ENCODE assay signal across 23 cellular contexts in genomic region chr3:176097036-176097435, GRCh38.
A peak's percentile ranks its signal among the peaks of the same experiment; 100 is the strongest.
DNase-seq lines count a peak whose midpoint lies in the region; ATAC-seq lines count a peak whose summit lies in the region.
"Had no signal": no experiment of that assay in that cellular context is flagged by ENCODE, and none has a peak within 500 bp of the region (broad histone marks: within the 10 kb centered on the region; RNA-seq: fewer than 3 reads in every experiment).

No MANE protein-coding gene starts in this region.

- H2AK5ac ChIP-seq in neuronal stem cell (ENCODE audit: low read depth, low read length) = no peak overlapping the region

- H2AFZ ChIP-seq in neuronal stem cell (ENCODE audit: low read length) = peak overlapping the region; percentile 56
- H2AFZ ChIP-seq: PC-9 had no signal

- H3K23ac ChIP-seq in neuronal stem cell (ENCODE audit: low read depth, low read length, poor library complexity) = no peak overlapping the region

- H3K4ac ChIP-seq in neuronal stem cell (ENCODE audit: low read length) = no peak overlapping the region

- no peak overlapping the region for H2BK15ac ChIP-seq in neuronal stem cell (ENCODE audit: low read length)

- no peak overlapping the region for H2BK12ac ChIP-seq in neuronal stem cell (ENCODE audit: low read length)

- H3K14ac ChIP-seq in neuronal stem cell (ENCODE audit: low read length) = no peak overlapping the region

- H4K8ac ChIP-seq in neuronal stem cell (ENCODE audit: low read depth, low read length) = no peak overlapping the region

- no peak overlapping the region for H2BK5ac ChIP-seq in neuronal stem cell (ENCODE audit: low read length)

- no peak overlapping the region for H3K18ac ChIP-seq in neuronal stem cell (ENCODE audit: low read length)

- no peaks in the 10 kb centered on the region for H3K9me3 ChIP-seq in neuronal stem cell (replicated peaks in 1 of 2; ENCODE audit: control insufficient read depth in 2 of 2, insufficient read depth in 1 of 2, low read depth in 1 of 2, low read length in 2 of 2)
- H3K9me3 ChIP-seq: SJCRH30 had no signal

- peaks cover 0 to 1% of the 10 kb centered on the region in 2 donors for H3K4me1 ChIP-seq in neuronal stem cell (ENCODE audit: control insufficient read depth in 2 of 2, insufficient read depth in 1 of 2, low read depth in 1 of 2, low read length in 2 of 2)
- H3K4me1 ChIP-seq: SJCRH30 had no signal

- DNase-seq in NCI-H748 (lab: John Stamatoyannopoulos, UW; ENCODE audit: unreplicated experiment) (peak; percentile 2), NCI-H748 treated with DMSO at 0.1 percent for 48 hours (lab: John Stamatoyannopoulos, UW) (no peak), NCI-H510A treated with DMSO at 0.1 percent for 48 hours (lab: John Stamatoyannopoulos, UW) (peak; percentile 47), iPS DF 19.7 (ENCODE audit: low read depth, low spot score) (peak; percentile 1), neuronal stem cell (ENCODE audit: low spot score) (no peak), DMS79 treated with DMSO at 0.1 percent for 48 hours (lab: John Stamatoyannopoulos, UW) (no peak), NCI-H82 (lab: John Stamatoyannopoulos, UW) (no peak)
- DNase-seq: C1 segment of cervical spinal cord; CD4-positive, alpha-beta memory T cell; COR-L47; DND-41; IMR-90; KG1; NCI-H1048; NCI-H1694 treated with DMSO at 0.1 percent for 48 hours; NCI-H2081; PC-9; SJCRH30; T-helper 2 cell had no signal

- no peak overlapping the region for H3K27ac ChIP-seq in neuronal stem cell (replicated peaks; ENCODE audit: low read length)
- H3K27ac ChIP-seq: PC-9, SJCRH30 had no signal

- no peaks in the 10 kb centered on the region for H3K79me1 ChIP-seq in neuronal stem cell (ENCODE audit: low read depth, low read length)

- no peak for ATAC-seq in GM19324 (IDR thresholded peaks at IDR 0.05; ENCODE audit: low FRiP score, unreplicated experiment)
- ATAC-seq: HCT116, Right ventricle myocardium inferior, SK-N-SH treated with all-trans-retinoic acid at 6 μM for 48 hours had no signal

- no peak overlapping the region for H3K4me3 ChIP-seq in neuronal stem cell (ENCODE audit: low read length in 2 of 2)
- H3K4me3 ChIP-seq: PC-9, SJCRH30 had no signal

- H4K91ac ChIP-seq in neuronal stem cell (ENCODE audit: low read depth, low read length, poor library complexity) = no peak overlapping the region

- H3K27me3 ChIP-seq in neuronal stem cell (ENCODE audit: control insufficient read depth in 3 of 3, insufficient read depth in 3 of 3, low read depth in 1 of 3, low read length in 3 of 3) = no peaks in the 10 kb centered on the region
- H3K27me3 ChIP-seq: SJCRH30 had no signal

- H3K9ac ChIP-seq in neuronal stem cell (ENCODE audit: low read depth, low read length, poor library complexity) = no peak overlapping the region

- H3K36me3 ChIP-seq in neuronal stem cell (replicated peaks in 1 of 2; ENCODE audit: control insufficient read depth in 2 of 2, insufficient read depth in 2 of 2, low read length in 2 of 2) = no peaks in the 10 kb centered on the region
- H3K36me3 ChIP-seq: SJCRH30 had no signal

- no peak overlapping the region for H3K4me2 ChIP-seq in neuronal stem cell (ENCODE audit: insufficient read depth, low read length, poor library complexity, severe bottlenecking)
- H3K4me2 ChIP-seq: PC-9 had no signal

- no peak overlapping the region for H2BK120ac ChIP-seq in neuronal stem cell (ENCODE audit: low read depth, low read length)

Comparison
In these comparisons a context has a peak if more than half of its experiments do, and no peak if none do; other contexts are left out.
1. DNase-seq: peak in NCI-H748 (single experiment), NCI-H510A treated with DMSO at 0.1 percent for 48 hours (single experiment) and iPS DF 19.7 (single experiment); none in NCI-H748 treated with DMSO at 0.1 percent for 48 hours (single experiment), neuronal stem cell (single experiment), DMS79 treated with DMSO at 0.1 percent for 48 hours (single experiment) and NCI-H82 (single experiment).